9 cellular contexts compared by ENCODE assay signal in the genomic region with DNA sequence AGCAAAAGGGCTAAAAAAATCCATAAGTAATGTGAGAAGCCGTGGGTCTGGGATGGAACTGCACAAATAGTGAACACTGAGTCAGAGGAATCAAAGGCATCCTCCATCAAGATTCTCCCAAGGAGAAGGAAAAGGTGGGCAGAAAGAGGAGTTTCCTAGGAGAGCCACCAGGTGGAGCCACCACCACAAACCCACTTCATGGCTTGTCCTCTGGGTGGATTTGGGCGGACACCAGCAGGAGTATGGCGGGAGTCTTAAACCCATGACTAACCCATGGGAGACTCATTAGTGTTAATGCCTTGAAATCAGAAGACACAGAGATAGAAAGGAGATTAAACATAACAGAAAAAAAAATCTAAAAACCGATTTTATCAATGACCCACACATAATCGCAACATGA.
A peak's percentile ranks its signal among the peaks of the same experiment; 100 is the strongest.
DNase-seq lines count a peak whose midpoint lies in the region; ATAC-seq and TF ChIP-seq lines count a peak whose summit lies in the region.
"Had no signal": no experiment of that assay in that cellular context is flagged by ENCODE, and none has a peak within 500 bp of the region (broad histone marks: within the 10 kb centered on the region; RNA-seq: fewer than 3 reads in every experiment).

No MANE protein-coding gene starts in this region.

- H3K27ac ChIP-seq in C4-2B (no peak overlapping the region), GM23338 (ENCODE audit: low read depth) (no peak overlapping the region), OCI-LY1 (ENCODE audit: low read depth, low read length, poor library complexity, severe bottlenecking) (peak overlapping the region; percentile 68)
- H3K27ac ChIP-seq: SK-N-MC had no signal

- no peak overlapping the region for H3K9ac ChIP-seq in OCI-LY1 (ENCODE audit: low read length)

- DNase-seq in GM23338 (ENCODE audit: low spot score) (peak; percentile 67), foreskin fibroblast (peak; percentile 61 to 82), posterior cingulate gyrus (peak in 6 of 10 donors; percentile 18 to 88 (median 38)), NCI-H1105 treated with DMSO at 0.1 percent for 48 hours (lab: John Stamatoyannopoulos, UW) (no peak)

- H3K27me3 ChIP-seq in GM23338 (ENCODE audit: insufficient read depth) (no peaks in the 10 kb centered on the region), OCI-LY1 (ENCODE audit: insufficient read depth, low read length) (no peaks in the 10 kb centered on the region)

- H3K9me3 ChIP-seq in OCI-LY1 (ENCODE audit: low read length) = no peaks in the 10 kb centered on the region

- no peak overlapping the region for H3K4me2 ChIP-seq in GM23338
- no peak overlapping the region for H3K4me2 ChIP-seq in OCI-LY1 (ENCODE audit: low read length)

- H3K27me3 Mint-ChIP-seq in GM23338 (ENCODE audit: insufficient read depth, low read depth, poor library complexity) = no peaks in the 10 kb centered on the region
- H3K27me3 Mint-ChIP-seq in activated T-helper 17 cell treated with anti-CD3 and anti-CD28 coated beads, Interleukin-2, amount 50 U/mL, for 72 hours = no peaks in the 10 kb centered on the region

- H3K27ac Mint-ChIP-seq in GM23338 = no peak overlapping the region
- H3K27ac Mint-ChIP-seq in activated T-helper 17 cell treated with anti-CD3 and anti-CD28 coated beads, Interleukin-2, amount 50 U/mL, for 72 hours = no peak overlapping the region

- H3K9me3 Mint-ChIP-seq in GM23338 = no peaks in the 10 kb centered on the region
- no peaks in the 10 kb centered on the region for H3K9me3 Mint-ChIP-seq in activated T-helper 17 cell treated with anti-CD3 and anti-CD28 coated beads, Interleukin-2, amount 50 U/mL, for 72 hours

- H3K36me3 ChIP-seq in GM23338 (ENCODE audit: insufficient read depth) (no peaks in the 10 kb centered on the region), OCI-LY1 (ENCODE audit: insufficient read depth, low read length) (peaks cover 33% of the 10 kb centered on the region)

- H3F3A ChIP-seq in GM23338 (replicated peaks; ENCODE audit: low read depth) (no peaks in the 10 kb centered on the region), OCI-LY1 (ENCODE audit: insufficient read depth, low read length) (no peaks in the 10 kb centered on the region)

- peaks cover 5% of the 10 kb centered on the region; the same call in 1 of the 3 replicates for H3K4me1 Mint-ChIP-seq in GM23338
- peaks cover 43% of the 10 kb centered on the region for H3K4me1 Mint-ChIP-seq in activated T-helper 17 cell treated with anti-CD3 and anti-CD28 coated beads, Interleukin-2, amount 50 U/mL, for 72 hours

- no peak overlapping the region for H2AFZ ChIP-seq in GM23338
- H2AFZ ChIP-seq in OCI-LY1 (ENCODE audit: low read length) = no peak overlapping the region

- no peaks in the 10 kb centered on the region for H3K36me3 Mint-ChIP-seq in GM23338 (ENCODE audit: low read depth)
- peaks cover 44% of the 10 kb centered on the region for H3K36me3 Mint-ChIP-seq in activated T-helper 17 cell treated with anti-CD3 and anti-CD28 coated beads, Interleukin-2, amount 50 U/mL, for 72 hours (ENCODE audit: low read depth)

- TF ChIP-seq CTCF in C4-2B (conservative IDR thresholded peaks at IDR 0.05) (peak; percentile 74), GM23338 (conservative IDR thresholded peaks at IDR 0.05; ENCODE audit: low read depth in 2 of 2) (peak; percentile 56 to 78), OCI-LY1 (IDR thresholded peaks at IDR 0.05; ENCODE audit: low read length) (peak; percentile 69), foreskin fibroblast (IDR thresholded peaks at IDR 0.05; ENCODE audit: low read depth, low read length) (peak; percentile 47)

- H3K9me2 ChIP-seq in GM23338 (ENCODE audit: insufficient read depth) = no peaks in the 10 kb centered on the region
- no peaks in the 10 kb centered on the region for H3K9me2 ChIP-seq in OCI-LY1 (ENCODE audit: low read depth, low read length)

- H3K4me1 ChIP-seq in GM23338 (ENCODE audit: insufficient read depth) (no peaks in the 10 kb centered on the region), OCI-LY1 (ENCODE audit: insufficient read depth, low read length, severe bottlenecking) (peaks cover 49% of the 10 kb centered on the region)

- H3K79me2 ChIP-seq in GM23338 (replicated peaks; ENCODE audit: insufficient read depth) (no peaks in the 10 kb centered on the region), OCI-LY1 (ENCODE audit: insufficient read depth, low read length) (peaks cover 18% of the 10 kb centered on the region)

- no peak overlapping the region for H3K4me3 ChIP-seq in GM23338
- no peak overlapping the region for H3K4me3 ChIP-seq in OCI-LY1 (ENCODE audit: low read depth, low read length, poor library complexity, severe bottlenecking)
- H3K4me3 ChIP-seq in foreskin fibroblast (ENCODE audit: low read depth in 1 of 2, low read length in 2 of 2) = no peak overlapping the region
- H3K4me3 ChIP-seq: SK-N-MC had no signal

- intact Hi-C loops in posterior cingulate gyrus (cut with DNase I) = loop anchor here (1.0 kb wide), 1 partner anchor 148 kb away; a partner anchor contains a TSS

- no peak overlapping the region for H3K4me3 Mint-ChIP-seq in GM23338
- H3K4me3 Mint-ChIP-seq in activated T-helper 17 cell treated with anti-CD3 and anti-CD28 coated beads, Interleukin-2, amount 50 U/mL, for 72 hours = peak overlapping the region; percentile 47

- ATAC-seq in GM23338 (peak; percentile 82), HG03025 (IDR thresholded peaks at IDR 0.05; ENCODE audit: low FRiP score, unreplicated experiment) (no peak)
- peak; percentile 62 for ATAC-seq in activated T-helper 17 cell treated with anti-CD3 and anti-CD28 coated beads, Interleukin-2, amount 50 U/mL, for 72 hours (replicated peaks)

- no peaks in the 10 kb centered on the region for H4K20me1 ChIP-seq in GM23338 (replicated peaks; ENCODE audit: insufficient read depth)
- H4K20me1 ChIP-seq in OCI-LY1 (ENCODE audit: insufficient read depth, low read length) = no peaks in the 10 kb centered on the region

TF ChIP-seq in GM23338, 12 proteins besides CTCF, POLR2A, EP300 and RAD21 (continues in another document):
- TF ChIP-seq, protein P1, sequence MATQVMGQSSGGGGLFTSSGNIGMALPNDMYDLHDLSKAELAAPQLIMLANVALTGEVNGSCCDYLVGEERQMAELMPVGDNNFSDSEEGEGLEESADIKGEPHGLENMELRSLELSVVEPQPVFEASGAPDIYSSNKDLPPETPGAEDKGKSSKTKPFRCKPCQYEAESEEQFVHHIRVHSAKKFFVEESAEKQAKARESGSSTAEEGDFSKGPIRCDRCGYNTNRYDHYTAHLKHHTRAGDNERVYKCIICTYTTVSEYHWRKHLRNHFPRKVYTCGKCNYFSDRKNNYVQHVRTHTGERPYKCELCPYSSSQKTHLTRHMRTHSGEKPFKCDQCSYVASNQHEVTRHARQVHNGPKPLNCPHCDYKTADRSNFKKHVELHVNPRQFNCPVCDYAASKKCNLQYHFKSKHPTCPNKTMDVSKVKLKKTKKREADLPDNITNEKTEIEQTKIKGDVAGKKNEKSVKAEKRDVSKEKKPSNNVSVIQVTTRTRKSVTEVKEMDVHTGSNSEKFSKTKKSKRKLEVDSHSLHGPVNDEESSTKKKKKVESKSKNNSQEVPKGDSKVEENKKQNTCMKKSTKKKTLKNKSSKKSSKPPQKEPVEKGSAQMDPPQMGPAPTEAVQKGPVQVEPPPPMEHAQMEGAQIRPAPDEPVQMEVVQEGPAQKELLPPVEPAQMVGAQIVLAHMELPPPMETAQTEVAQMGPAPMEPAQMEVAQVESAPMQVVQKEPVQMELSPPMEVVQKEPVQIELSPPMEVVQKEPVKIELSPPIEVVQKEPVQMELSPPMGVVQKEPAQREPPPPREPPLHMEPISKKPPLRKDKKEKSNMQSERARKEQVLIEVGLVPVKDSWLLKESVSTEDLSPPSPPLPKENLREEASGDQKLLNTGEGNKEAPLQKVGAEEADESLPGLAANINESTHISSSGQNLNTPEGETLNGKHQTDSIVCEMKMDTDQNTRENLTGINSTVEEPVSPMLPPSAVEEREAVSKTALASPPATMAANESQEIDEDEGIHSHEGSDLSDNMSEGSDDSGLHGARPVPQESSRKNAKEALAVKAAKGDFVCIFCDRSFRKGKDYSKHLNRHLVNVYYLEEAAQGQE (IDR thresholded peaks at IDR 0.05; ENCODE audit: unreplicated experiment) = no peak
- no peak for TF ChIP-seq EZH2 (IDR thresholded peaks at IDR 0.05; ENCODE audit: low read depth, unreplicated experiment)
- TF ChIP-seq CREB1 (CRISPR knock-in tag; IDR thresholded peaks at IDR 0.05; ENCODE audit: low read depth) = no peak
- TF ChIP-seq ZNF331 (CRISPR knock-in tag; IDR thresholded peaks at IDR 0.05; ENCODE audit: low read depth) = no peak
- TF ChIP-seq, protein P2, sequence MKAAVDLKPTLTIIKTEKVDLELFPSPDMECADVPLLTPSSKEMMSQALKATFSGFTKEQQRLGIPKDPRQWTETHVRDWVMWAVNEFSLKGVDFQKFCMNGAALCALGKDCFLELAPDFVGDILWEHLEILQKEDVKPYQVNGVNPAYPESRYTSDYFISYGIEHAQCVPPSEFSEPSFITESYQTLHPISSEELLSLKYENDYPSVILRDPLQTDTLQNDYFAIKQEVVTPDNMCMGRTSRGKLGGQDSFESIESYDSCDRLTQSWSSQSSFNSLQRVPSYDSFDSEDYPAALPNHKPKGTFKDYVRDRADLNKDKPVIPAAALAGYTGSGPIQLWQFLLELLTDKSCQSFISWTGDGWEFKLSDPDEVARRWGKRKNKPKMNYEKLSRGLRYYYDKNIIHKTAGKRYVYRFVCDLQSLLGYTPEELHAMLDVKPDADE (IDR thresholded peaks at IDR 0.05) = no peak
- no peak for TF ChIP-seq POLR2AphosphoS5 (IDR thresholded peaks at IDR 0.05; ENCODE audit: low read depth)
- no peak for TF ChIP-seq JUNB (IDR thresholded peaks at IDR 0.05; ENCODE audit: unreplicated experiment)
- TF ChIP-seq EZH2phosphoT487 (IDR thresholded peaks at IDR 0.05; ENCODE audit: unreplicated experiment) = no peak
- TF ChIP-seq NANOG (IDR thresholded peaks at IDR 0.05; ENCODE audit: borderline replicate concordance) = no peak
